In the genomic region with DNA sequence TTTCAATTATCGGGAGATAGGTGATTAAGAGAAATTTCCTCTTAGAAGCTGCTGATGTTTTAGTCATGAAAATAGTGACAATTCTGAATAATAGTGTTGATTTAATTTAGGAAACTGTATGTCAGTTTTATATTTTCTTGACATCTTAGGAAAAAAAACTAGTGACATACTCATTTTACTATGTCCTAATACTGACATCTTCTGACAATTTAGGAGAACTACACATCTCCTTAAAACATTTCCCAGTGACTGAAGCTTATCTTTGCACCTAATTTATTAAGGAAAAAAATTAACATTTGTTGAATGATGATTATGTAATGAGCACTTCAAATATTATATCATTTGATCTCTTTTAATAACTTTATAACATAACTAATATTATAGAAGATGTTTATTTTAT, we compare ENCODE assay signal across 1 cellular context.
TF ChIP-seq lines count a peak whose summit lies in the region.

No MANE protein-coding gene starts in this region.

TF ChIP-seq in liver, 16 proteins besides CTCF, POLR2A, EP300 and RAD21 (continued from another document):
- TF ChIP-seq, protein P1, sequence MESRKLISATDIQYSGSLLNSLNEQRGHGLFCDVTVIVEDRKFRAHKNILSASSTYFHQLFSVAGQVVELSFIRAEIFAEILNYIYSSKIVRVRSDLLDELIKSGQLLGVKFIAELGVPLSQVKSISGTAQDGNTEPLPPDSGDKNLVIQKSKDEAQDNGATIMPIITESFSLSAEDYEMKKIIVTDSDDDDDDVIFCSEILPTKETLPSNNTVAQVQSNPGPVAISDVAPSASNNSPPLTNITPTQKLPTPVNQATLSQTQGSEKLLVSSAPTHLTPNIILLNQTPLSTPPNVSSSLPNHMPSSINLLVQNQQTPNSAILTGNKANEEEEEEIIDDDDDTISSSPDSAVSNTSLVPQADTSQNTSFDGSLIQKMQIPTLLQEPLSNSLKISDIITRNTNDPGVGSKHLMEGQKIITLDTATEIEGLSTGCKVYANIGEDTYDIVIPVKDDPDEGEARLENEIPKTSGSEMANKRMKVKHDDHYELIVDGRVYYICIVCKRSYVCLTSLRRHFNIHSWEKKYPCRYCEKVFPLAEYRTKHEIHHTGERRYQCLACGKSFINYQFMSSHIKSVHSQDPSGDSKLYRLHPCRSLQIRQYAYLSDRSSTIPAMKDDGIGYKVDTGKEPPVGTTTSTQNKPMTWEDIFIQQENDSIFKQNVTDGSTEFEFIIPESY (IDR thresholded peaks at IDR 0.05) = no peak
